Comparison of ENCODE assay signal across 8 cellular contexts in genomic region chr1:27300341-27301051, GRCh38. TPM values are rescaled to one million over a fixed set of nuclear protein-coding genes. Genes with fewer than 3 reads are reported as not detected.
DNase-seq lines count a peak whose midpoint lies in the region; ATAC-seq, FAIRE-seq and TF ChIP-seq lines count a peak whose summit lies in the region.

No MANE protein-coding gene starts in this region.

- H3K36me3 ChIP-seq in pancreas (peaks cover 0 to 30% (median 8%) of the 10 kb centered on the region in 3 donors), thoracic aorta (peaks cover 36% of the 10 kb centered on the region)

- intact Hi-C loops in pancreas (cut with DNase I) = loop anchor here in 1 of 3 donors (10.0 kb wide), 1 partner anchor 94 kb away; the partner anchor contains the start of gene GPR3

- H3K4me3 ChIP-seq in pancreas (no peak overlapping the region), thoracic aorta (no peak overlapping the region)

- ATAC-seq in SK-N-SH treated with all-trans-retinoic acid at 6 μM for 48 hours (peak; percentile 84), pancreas (peak; percentile 88 to 95 (median 91)), thoracic aorta (ENCODE audit: insufficient number of reproducible peaks, low FRiP score, low read depth) (no peak), GM21786 (IDR thresholded peaks at IDR 0.05; ENCODE audit: unreplicated experiment) (no peak)
- peak; percentile 87 to 89 for ATAC-seq in activated naive CD4-positive, alpha-beta T cell treated with anti-CD3 and anti-CD28 coated beads, Interleukin-2, amount 50 U/mL, for 72 hours

- H3K27ac ChIP-seq in pancreas (peak overlapping the region in 1 of 4 donors; percentile 21), thoracic aorta (peak overlapping the region; percentile 60 to 62)

- peak overlapping the region in 1 of 2 donors; percentile 7 for H3K27ac Mint-ChIP-seq in activated naive CD4-positive, alpha-beta T cell treated with anti-CD3 and anti-CD28 coated beads, Interleukin-2, amount 50 U/mL, for 72 hours

- no peaks in the 10 kb centered on the region for H3K9me3 ChIP-seq in pancreas
- H3K9me3 ChIP-seq in thoracic aorta = no peaks in the 10 kb centered on the region

- DNase-seq in GM12892 (ENCODE audit: insufficient read length) = peak; percentile 83
- peak; percentile 90 for DNase-seq in NAMALWA (ENCODE audit: low spot score)
- DNase-seq in activated naive CD4-positive, alpha-beta T cell treated with anti-CD3 and anti-CD28 coated beads, Interleukin-2, amount 50 U/mL, for 72 hours (ENCODE audit: low spot score in 2 of 2) = peak; percentile 76 to 79
- peak; percentile 42 for DNase-seq in glomerular endothelial cell (ENCODE audit: extremely low read depth, low read depth, low spot score)
- peak; percentile 65 to 92 (median 86) for DNase-seq in pancreas
- peak; percentile 34 for DNase-seq in thoracic aorta (ENCODE audit: low spot score)

- 47 to 50% methylated on average over 5 of the region's 5 CpGs for whole genome bisulfite sequencing in pancreas, 2 donors

- no peaks in the 10 kb centered on the region for H3K27me3 ChIP-seq in pancreas
- H3K27me3 ChIP-seq in thoracic aorta (replicated peaks; ENCODE audit: insufficient read depth) = no peaks in the 10 kb centered on the region

- TF ChIP-seq CTCF in pancreas (IDR thresholded peaks at IDR 0.05) = peak; percentile 97 to 99 (median 98)
- TF ChIP-seq CTCF in thoracic aorta (IDR thresholded peaks at IDR 0.05) = peak; percentile 99

- no peak for TF ChIP-seq POLR2A in GM12892 (IDR thresholded peaks at IDR 0.05; ENCODE audit: low read depth, low read length)

- peak; percentile 97 for FAIRE-seq in GM12892 (lab: Jason Lieb, UNC)
- no peak for FAIRE-seq in pancreas (lab: Jason Lieb, UNC)

- H3K9me3 Mint-ChIP-seq in activated naive CD4-positive, alpha-beta T cell treated with anti-CD3 and anti-CD28 coated beads, Interleukin-2, amount 50 U/mL, for 72 hours = no peaks in the 10 kb centered on the region

- H3K4me1 ChIP-seq in pancreas = no peaks in the 10 kb centered on the region
- peaks cover 8 to 15% of the 10 kb centered on the region in 2 donors for H3K4me1 ChIP-seq in thoracic aorta (ENCODE audit: control insufficient read depth in 1 of 2, low read depth in 2 of 2)

- no peaks in the 10 kb centered on the region for H3K36me3 Mint-ChIP-seq in activated naive CD4-positive, alpha-beta T cell treated with anti-CD3 and anti-CD28 coated beads, Interleukin-2, amount 50 U/mL, for 72 hours

TF ChIP-seq in SK-N-SH treated with all-trans-retinoic acid at 6 μM for 48 hours, 23 proteins besides CTCF, POLR2A, EP300 and RAD21:
- TF ChIP-seq TCF4 (CRISPR knock-in tag; IDR thresholded peaks at IDR 0.05; ENCODE audit: borderline replicate concordance) (peak; percentile 36; the same call in 1 of the 2 replicates), ISL1 (CRISPR knock-in tag; IDR thresholded peaks at IDR 0.05) (no peak)

RNA-seq across cellular contexts. Expression of gene TMEM222, which starts 21.5 kb away (rescaled TPM):
- 18.3 TPM for polyA plus RNA-seq in GM12892 (2012; ENCODE audit: missing spikeins)
- total RNA-seq in activated naive CD4-positive, alpha-beta T cell treated with anti-CD3 and anti-CD28 coated beads, Interleukin-2, amount 50 U/mL, for 72 hours = 10 to 100 TPM; 26.9 to 29.8 TPM
- total RNA-seq in glomerular endothelial cell (29.8 and 40.7 TPM in 2 replicates), pancreas (10 to 100 TPM; 11.9 to 22.1 (median 14.4) TPM), thoracic aorta (10 to 100 TPM; 31.5 to 45.1 TPM)
- 10 to 100 TPM; 27.7 to 37.0 TPM for polyA plus RNA-seq in pancreas

RNA-seq across cellular contexts. Expression of gene SYTL1, which starts 41.3 kb away (rescaled TPM):
- polyA plus RNA-seq in GM12892 (2012; ENCODE audit: missing spikeins) = 4.5 TPM
- 10 to 100 TPM; 15.6 to 35.1 TPM for total RNA-seq in activated naive CD4-positive, alpha-beta T cell treated with anti-CD3 and anti-CD28 coated beads, Interleukin-2, amount 50 U/mL, for 72 hours
- 1.8 and 5.4 TPM in 2 replicates for total RNA-seq in glomerular endothelial cell
- 100 to 1,000 TPM in 4 of 6 donors, 10 to 100 TPM in 2; 45.8 to 128 (median 104) TPM for total RNA-seq in pancreas
- polyA plus RNA-seq in pancreas = 100 to 1,000 TPM; 207 to 254 TPM
- 1 to 10 TPM; 4.1 to 5.5 TPM for total RNA-seq in thoracic aorta

Comparison
In these comparisons a context has a peak if more than half of its experiments do, and no peak if none do; other contexts are left out.
1. DNase-seq: peak in every context shown above with its lines; median percentile 90 in NAMALWA; 86 in pancreas; 83 in GM12892; 78 in activated naive CD4-positive, alpha-beta T cell treated with anti-CD3 and anti-CD28 coated beads, Interleukin-2, amount 50 U/mL, for 72 hours; 42 in glomerular endothelial cell; 34 in thoracic aorta.
2. ATAC-seq: peak in SK-N-SH treated with all-trans-retinoic acid at 6 μM for 48 hours (single experiment), activated naive CD4-positive, alpha-beta T cell treated with anti-CD3 and anti-CD28 coated beads, Interleukin-2, amount 50 U/mL, for 72 hours (2 of 2) and pancreas (4 of 4); none in thoracic aorta (single experiment) and GM21786 (single experiment).